Comparison of ENCODE assay signal across 9 cellular contexts in the genomic region with DNA sequence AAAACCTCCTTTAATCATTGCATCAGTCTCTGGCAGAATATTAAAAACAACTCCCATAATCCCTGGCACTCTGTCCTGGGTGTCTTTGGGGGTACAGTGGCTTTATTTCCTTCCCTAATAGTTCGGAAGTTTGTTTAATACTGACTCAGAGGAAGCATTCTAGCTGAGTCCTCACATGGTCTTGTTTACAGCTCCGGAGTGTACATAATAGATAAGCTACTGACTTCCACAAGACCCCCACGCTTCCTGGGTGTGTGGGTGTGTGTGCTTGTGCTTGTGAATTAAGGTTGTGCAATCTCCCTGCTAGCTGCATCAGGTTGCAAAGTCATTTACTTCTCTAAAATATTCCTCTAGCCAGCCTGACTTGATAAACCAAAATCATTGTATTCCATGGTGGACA.
A peak's percentile ranks its signal among the peaks of the same experiment; 100 is the strongest.
DNase-seq lines count a peak whose midpoint lies in the region; ATAC-seq, FAIRE-seq and TF ChIP-seq lines count a peak whose summit lies in the region.
"Had no signal": no experiment of that assay in that cellular context is flagged by ENCODE, and none has a peak within 500 bp of the region (broad histone marks: within the 10 kb centered on the region; RNA-seq: fewer than 3 reads in every experiment).

No MANE protein-coding gene starts in this region.

- peak in 3 of 4 donors; percentile 57 to 88 (median 85) for ATAC-seq in pancreas

- peak; percentile 65 for DNase-seq in EL
- peak; percentile 24 for DNase-seq in RWPE1 (ENCODE audit: low spot score)
- peak; percentile 83 for DNase-seq in fibroblast of the conjunctiva (ENCODE audit: low read depth)
- DNase-seq in pancreas: peak in 1 of 6 donors; percentile 42
- DNase-seq in GM13976 (ENCODE audit: low spot score): no peak
- no peak for DNase-seq in effector CD8-positive, alpha-beta T cell (lab: John Stamatoyannopoulos, UW)
- no peak for DNase-seq in NCI-H2029 (lab: John Stamatoyannopoulos, UW)
- no peak for DNase-seq in NCI-H524 treated with DMSO at 0.1 percent for 48 hours (lab: John Stamatoyannopoulos, UW)
- DNase-seq: activated naive CD4-positive, alpha-beta T cell treated with anti-CD3 and anti-CD28 coated beads, Interleukin-2, amount 50 U/mL, for 16 hours had no signal

- no peaks in the 10 kb centered on the region for H3K27me3 ChIP-seq in pancreas

- no peak overlapping the region for H3K4me3 ChIP-seq in pancreas

- no peaks in the 10 kb centered on the region for H3K9me3 ChIP-seq in pancreas

- intact Hi-C loops in pancreas (cut with DNase I): no loop called here

- WGBS in pancreas, 2 donors: 19 to 29% methylated on average over 3 of the region's 3 CpGs

- POLR2A ChIA-PET in RWPE1 (lab: Yijun Ruan, JAX; ENCODE audit: low non-redundant PET): no interaction called here

- FAIRE-seq in pancreas (lab: Jason Lieb, UNC): no peak

- in situ Hi-C loops in GM13976 (cut with MboI; ENCODE audit: low sequenced_read_pairs, unreplicated experiment): no loop called here

- CTCF ChIA-PET in RWPE1 (lab: Yijun Ruan, JAX): no interaction called here

- TF ChIP-seq CTCF in RWPE1 (conservative IDR thresholded peaks at IDR 0.05; ENCODE audit: low read depth) (no peak), pancreas (IDR thresholded peaks at IDR 0.05) (no peak), GM13976 (IDR thresholded peaks at IDR 0.05; ENCODE audit: borderline replicate concordance, control extremely low read depth, extremely low read depth, insufficient read depth, missing control alignments) (no peak)

- no peak overlapping the region for H3K27ac ChIP-seq in RWPE1
- H3K27ac ChIP-seq in pancreas: peak overlapping the region in 2 of 4 donors; percentile 11 to 15

- H3K36me3 ChIP-seq in pancreas: no peaks in the 10 kb centered on the region

- H3K4me1 ChIP-seq in pancreas: peaks cover 0 to 6% (median 0%) of the 10 kb centered on the region in 3 donors

Comparison
In these comparisons a context has a peak if more than half of its experiments do, and no peak if none do; other contexts are left out.
1. DNase-seq: peak in EL (single experiment), RWPE1 (single experiment) and fibroblast of the conjunctiva (single experiment); none in GM13976 (single experiment), effector CD8-positive, alpha-beta T cell (single experiment), NCI-H2029 (single experiment) and NCI-H524 treated with DMSO at 0.1 percent for 48 hours (single experiment).